Comparison of ENCODE assay signal across 1 cellular context in genomic region chr9:124813041-124813440, GRCh38.
TF ChIP-seq lines count a peak whose summit lies in the region.

No MANE protein-coding gene starts in this region.

TF ChIP-seq in SK-N-SH, 30 proteins besides CTCF, POLR2A, EP300 and RAD21 (continued from another document):
- no peak for TF ChIP-seq REST (IDR thresholded peaks at IDR 0.05; ENCODE audit: low read depth, low read length)
- TF ChIP-seq SIN3A (IDR thresholded peaks at IDR 0.05; ENCODE audit: borderline replicate concordance, low read depth, low read length): no peak
